In genomic region chr22:23920267-23920611, GRCh38 we compare ENCODE assay signal across 10 cellular contexts. TPM values are rescaled to one million over a fixed set of nuclear protein-coding genes. Genes with fewer than 3 reads are reported as not detected.
DNase-seq lines count a peak whose midpoint lies in the region; ATAC-seq and TF ChIP-seq lines count a peak whose summit lies in the region.
"Not testable (repeated sequence)": the region's sequence is repeated elsewhere in the genome, so short reads cannot be mapped to it uniquely, and the experiment has no call there.
"Had no signal": no experiment of that assay in that cellular context is flagged by ENCODE, and none has a peak within 500 bp of the region (broad histone marks: within the 10 kb centered on the region; RNA-seq: fewer than 3 reads in every experiment).

No MANE protein-coding gene starts in this region.

- not testable (repeated sequence) for H3K9me3 Mint-ChIP-seq in Caco-2 (ENCODE audit: unreplicated experiment)

- TF ChIP-seq CTCF in Caco-2 (IDR thresholded peaks at IDR 0.05; ENCODE audit: insufficient read depth in 1 of 2, low read depth in 1 of 2, low read length in 1 of 2, severe bottlenecking in 1 of 2, unreplicated experiment in 1 of 2); adrenal gland (IDR thresholded peaks at IDR 0.05); esophagus squamous epithelium (IDR thresholded peaks at IDR 0.05); transverse colon (IDR thresholded peaks at IDR 0.05): not testable (repeated sequence)

- not testable (repeated sequence) for H3K9me3 ChIP-seq in Caco-2; adrenal gland (replicated peaks in 1 of 3); transverse colon
- peaks cover 0 to 14% (median 8%) of the 10 kb centered on the region in 3 donors for H3K9me3 ChIP-seq in esophagus squamous epithelium

- in situ Hi-C loops in transverse colon (cut with MboI; ENCODE audit: low pct_ligation_motif_present in 1 of 4, low pct_unique_long_range_greater_than_20kb in 1 of 4, low sequenced_read_pairs in 3 of 4), result loop anchor here in 1 of 4 donors (10.0 kb wide), 1 partner anchor 55 kb away; the partner anchor contains the start of gene DDT

- not testable (repeated sequence) for H3K36me3 ChIP-seq in Caco-2 (ENCODE audit: control insufficient read depth, insufficient read depth, low read length); adrenal gland (replicated peaks in 1 of 2)
- H3K36me3 ChIP-seq in esophagus squamous epithelium (peaks cover 0 to 36% (median 8%) of the 10 kb centered on the region in 3 donors), rectal smooth muscle tissue (ENCODE audit: control insufficient read depth, insufficient read depth, low read length) (peaks cover 11% of the 10 kb centered on the region), transverse colon (peaks cover 0 to 18% (median 0%) of the 10 kb centered on the region in 4 donors)

- not testable (repeated sequence) for DNase-seq in Caco-2; adrenal gland; esophagus squamous epithelium (lab: John Stamatoyannopoulos, UW); left lobe of liver (ENCODE audit: low spot score); transverse colon

- intact Hi-C loops in Caco-2 (cut with micrococcal nuclease; ENCODE audit: unreplicated experiment); adrenal gland (cut with DNase I); esophagus squamous epithelium (cut with DNase I): not testable (repeated sequence)
- intact Hi-C loops in transverse colon (cut with DNase I; ENCODE audit: low total_unique reads), result loop anchor here (5.0 kb wide), 1 partner anchor 52 kb away; the partner anchor contains the start of gene DDT

- peak overlapping the region; percentile 92 for H3K27ac Mint-ChIP-seq in Caco-2 (ENCODE audit: unreplicated experiment)

- ATAC-seq in left lobe of liver, result peak; percentile 88

- CTCF ChIA-PET in Caco-2 (lab: Charles Lee), result interaction anchor here (1.0 to 2.4 kb wide), 3 partner anchors 18 to 32 kb away, joined by 3 to 26 read pairs (median 10); partner anchors contain the start of gene MIF

- BruUV-seq in Caco-2 (replicated peaks; lab: Mats Ljungman, UMichigan), result not testable (repeated sequence)

- H3K4me3 ChIP-seq in Caco-2 (ENCODE audit: low read depth, low read length); adrenal gland; esophagus squamous epithelium; rectal smooth muscle tissue (ENCODE audit: low read length); transverse colon: not testable (repeated sequence)

- not testable (repeated sequence) for H3K27me3 ChIP-seq in Caco-2 (replicated peaks; ENCODE audit: control insufficient read depth, insufficient read depth, low read length); adrenal gland; esophagus squamous epithelium; rectal smooth muscle tissue (ENCODE audit: control insufficient read depth, insufficient read depth, low read length); transverse colon

- 40 to 80% (median 62%) methylated on average over 1 of the region's 1 CpG for WGBS in adrenal gland, 4 donors
- 86 to 100% methylated on average over 1 of the region's 1 CpG for WGBS in esophagus squamous epithelium, 2 donors
- 100% methylated on average over 1 of the region's 1 CpG; no CpG with 5 or more reads in 1 of the 2 donors for WGBS in transverse colon (ENCODE audit: low coverage in 1 of 2), 2 donors

- peak overlapping the region; percentile 12 for H3K4me3 Mint-ChIP-seq in Caco-2 (ENCODE audit: unreplicated experiment)

- not testable (repeated sequence) for TF ChIP-seq EP300 in transverse colon (IDR thresholded peaks at IDR 0.05; ENCODE audit: low read depth)

- H3K27ac ChIP-seq in adrenal gland (peak overlapping the region in 4 of 5 donors; percentile 5 to 81 (median 54)), esophagus squamous epithelium (peak overlapping the region; percentile 23 to 72 (median 48)), rectal smooth muscle tissue (ENCODE audit: low read depth, low read length) (peak overlapping the region; percentile 61), transverse colon (peak overlapping the region; percentile 10 to 50 (median 38))

- H3K9ac ChIP-seq in rectal smooth muscle tissue (ENCODE audit: low read length), result not testable (repeated sequence)

- H3K36me3 Mint-ChIP-seq in Caco-2 (ENCODE audit: insufficient read depth, unreplicated experiment), result not testable (repeated sequence)

- POLR2A ChIA-PET in Caco-2 (lab: Charles Lee), result interaction anchor here (0.6 to 1.2 kb wide), 3 partner anchors 24 to 31 kb away, joined by 5 to 10 read pairs (median 6); partner anchors contain the start of gene MIF

- not testable (repeated sequence) for TF ChIP-seq POLR2A in adrenal gland (IDR thresholded peaks at IDR 0.05); esophagus squamous epithelium (IDR thresholded peaks at IDR 0.05); transverse colon (IDR thresholded peaks at IDR 0.05)

- H3K27me3 Mint-ChIP-seq in Caco-2 (ENCODE audit: insufficient read depth, unreplicated experiment), result not testable (repeated sequence)

- H3K4me1 Mint-ChIP-seq in Caco-2 (ENCODE audit: low read depth, unreplicated experiment), result not testable (repeated sequence)

- not testable (repeated sequence) for H3K4me1 ChIP-seq in Caco-2; adrenal gland (replicated peaks in 1 of 2); esophagus squamous epithelium; rectal smooth muscle tissue (ENCODE audit: control insufficient read depth, insufficient read depth, low read length); transverse colon

RNA-seq across cellular contexts. Expression of gene MIF, which starts 26.1 kb away (rescaled TPM):
- 762 and 795 TPM in 2 replicates for total RNA-seq in Caco-2 (2022)
- total RNA-seq in adrenal gland, result 1,000 to 10,000 TPM in 1 of 8 donors, 100 to 1,000 TPM in 7; 377 to 1,126 (median 714) TPM
- polyA plus RNA-seq in adrenal gland, result 1,000 to 10,000 TPM in 2 of 3 donors, 10 to 100 TPM in 1; 49.4 to 2,556 (median 2,290) TPM
- 100 to 1,000 TPM; 410 to 807 (median 448) TPM for total RNA-seq in esophagus squamous epithelium
- total RNA-seq in left lobe of liver, result 81.5 TPM
- 100 to 1,000 TPM; 123 to 210 (median 139) TPM for total RNA-seq in transverse colon

RNA-seq across cellular contexts. Expression of gene GSTT2B, which starts 40.8 kb away (rescaled TPM):
- total RNA-seq in Caco-2 (2022) (9.0 and 9.6 TPM in 2 replicates), adrenal gland (100 to 1,000 TPM in 1 of 8 donors, 10 to 100 TPM in 5, 1 to 10 TPM in 2; 3.6 to 102 (median 47.0) TPM), esophagus squamous epithelium (1 to 10 TPM in 2 of 4 donors, not detected in 2; 3.1 to 9.9 TPM), left lobe of liver (2.9 TPM), transverse colon (1 to 10 TPM in 1 of 4 donors, not detected in 3; 2.4 TPM)
- 100 to 1,000 TPM in 1 of 3 donors, 10 to 100 TPM in 2; 17.1 to 169 (median 51.2) TPM for polyA plus RNA-seq in adrenal gland
- total RNA-seq: CD4-positive, alpha-beta T cell; PC-9 had no signal

RNA-seq across cellular contexts. Expression of gene DDTL, which starts 46.4 kb away (rescaled TPM):
- total RNA-seq in Caco-2 (2022), result 4.1 and 6.2 TPM in 2 replicates
- 1 to 10 TPM in 4 of 8 donors, under 1 TPM in 2, not detected in 2; 0.43 to 4.2 (median 1.8) TPM for total RNA-seq in adrenal gland
- polyA plus RNA-seq in adrenal gland, result 1 to 10 TPM in 1 of 3 donors, under 1 TPM in 1, not detected in 1; 0.98 to 3.5 TPM
- total RNA-seq in esophagus squamous epithelium, result 1 to 10 TPM in 1 of 4 donors, not detected in 3; 1.9 TPM
- total RNA-seq in left lobe of liver, result not detected
- 1 to 10 TPM in 2 of 4 donors, not detected in 2; 1.5 to 1.8 TPM for total RNA-seq in transverse colon
- total RNA-seq: PC-9 had no signal

RNA-seq across cellular contexts. Expression of gene DDT, which starts 54.0 kb away (rescaled TPM):
- total RNA-seq in Caco-2 (2022), result 121 and 123 TPM in 2 replicates
- total RNA-seq in adrenal gland, result 100 to 1,000 TPM in 7 of 8 donors, 10 to 100 TPM in 1; 90.1 to 202 (median 146) TPM
- polyA plus RNA-seq in adrenal gland, result 100 to 1,000 TPM in 1 of 3 donors, 10 to 100 TPM in 2; 62.1 to 184 (median 95.3) TPM
- 100 to 1,000 TPM in 2 of 4 donors, 10 to 100 TPM in 2; 93.2 to 142 (median 111) TPM for total RNA-seq in esophagus squamous epithelium
- 366 TPM for total RNA-seq in left lobe of liver
- total RNA-seq in transverse colon, result 100 to 1,000 TPM; 157 to 267 (median 197) TPM

RNA-seq across cellular contexts. Expression of gene GSTT2, which starts 59.7 kb away (rescaled TPM):
- total RNA-seq in Caco-2 (2022), result 0.82 and 1.0 TPM in 2 replicates
- 1 to 10 TPM in 4 of 8 donors, under 1 TPM in 4; 0.28 to 6.1 (median 1.00) TPM for total RNA-seq in adrenal gland
- polyA plus RNA-seq in adrenal gland, result 1 to 10 TPM in 1 of 3 donors, under 1 TPM in 2; 0.24 to 1.6 (median 0.40) TPM
- total RNA-seq in esophagus squamous epithelium, result not detected
- not detected for total RNA-seq in left lobe of liver
- 1 to 10 TPM in 1 of 4 donors, under 1 TPM in 1, not detected in 2; 0.41 to 7.0 TPM for total RNA-seq in transverse colon
- total RNA-seq: A172; CD4-positive, alpha-beta T cell; Daoy had no signal
